ENCODE assay signal across 12 cellular contexts in genomic region chr9:89755835-89756234, GRCh38.
DNase-seq lines count a peak whose midpoint lies in the region; ATAC-seq, FAIRE-seq and TF ChIP-seq lines count a peak whose summit lies in the region.
"Had no signal": no experiment of that assay in that cellular context is flagged by ENCODE, and none has a peak within 500 bp of the region (broad histone marks: within the 10 kb centered on the region; RNA-seq: fewer than 3 reads in every experiment).

No MANE protein-coding gene starts in this region.

- FAIRE-seq in bronchial epithelial cell (lab: Jason Lieb, UNC), result no peak

- peak; percentile 59 for DNase-seq in Daoy (ENCODE audit: low read depth)
- DNase-seq in NCI-H1694 treated with DMSO at 0.1 percent for 48 hours (lab: John Stamatoyannopoulos, UW), result peak; percentile 25
- peak; percentile 77 for DNase-seq in bronchial epithelial cell (ENCODE audit: low read depth)
- no peak for DNase-seq in mucosa of descending colon
- DNase-seq in stimulated activated CD4-positive, alpha-beta T cell treated with anti-CD3 and anti-CD28 coated beads, Interleukin-4, amount 100 ng/mL, for 4 hours, result no peak
- no peak for DNase-seq in SW 1271 (lab: John Stamatoyannopoulos, UW)
- DNase-seq in psoas muscle, result no peak
- DNase-seq: Kasumi-1, sigmoid colon, thyroid gland had no signal

- peak; percentile 45 for ATAC-seq in mucosa of descending colon
- no peak for ATAC-seq in psoas muscle
- no peak for ATAC-seq in HG03354 (IDR thresholded peaks at IDR 0.05; ENCODE audit: poor library complexity, severe bottlenecking, unreplicated experiment)
- ATAC-seq: activated CD4-positive, CD25-positive, alpha-beta regulatory T cell treated with anti-CD3 and anti-CD28 coated beads, Interleukin-2, amount 50 U/mL, for 24 hours had no signal

- H3K9me3 ChIP-seq in mucosa of descending colon (no peaks in the 10 kb centered on the region), psoas muscle (no peaks in the 10 kb centered on the region)
- H3K9me3 ChIP-seq: sigmoid colon, thyroid gland had no signal

- TF ChIP-seq CTCF in bronchial epithelial cell (IDR thresholded peaks at IDR 0.05; ENCODE audit: insufficient read depth, low read length, severe bottlenecking) (no peak), mucosa of descending colon (IDR thresholded peaks at IDR 0.05) (no peak), psoas muscle (IDR thresholded peaks at IDR 0.05) (no peak)

- H3K36me3 ChIP-seq in bronchial epithelial cell (ENCODE audit: control insufficient read depth, insufficient read depth, low read length), result no peaks in the 10 kb centered on the region
- no peaks in the 10 kb centered on the region for H3K36me3 ChIP-seq in mucosa of descending colon (ENCODE audit: low read depth)
- H3K36me3 ChIP-seq in psoas muscle (ENCODE audit: insufficient read depth in 1 of 2, low read depth in 1 of 2), result no peaks in the 10 kb centered on the region
- H3K36me3 ChIP-seq: sigmoid colon, thyroid gland had no signal

- no peak overlapping the region for H3K27ac ChIP-seq in psoas muscle
- H3K27ac ChIP-seq: sigmoid colon, thyroid gland had no signal

- H3K4me3 ChIP-seq in bronchial epithelial cell (ENCODE audit: low read depth, low read length) (no peak overlapping the region), mucosa of descending colon (no peak overlapping the region), psoas muscle (no peak overlapping the region)
- H3K4me3 ChIP-seq: sigmoid colon, thyroid gland had no signal

- 74 to 80% (median 79%) methylated on average over 9 of the region's 9 CpGs for WGBS in psoas muscle, 3 donors

- H3K4me1 ChIP-seq in mucosa of descending colon (ENCODE audit: low read depth), result peaks cover 6% of the 10 kb centered on the region
- peaks cover 10% of the 10 kb centered on the region for H3K4me1 ChIP-seq in psoas muscle

- H3K27me3 ChIP-seq in bronchial epithelial cell (ENCODE audit: control insufficient read depth, insufficient read depth, low read length) (no peaks in the 10 kb centered on the region), psoas muscle (ENCODE audit: insufficient read depth in 3 of 3, low read length in 2 of 3) (no peaks in the 10 kb centered on the region)
- H3K27me3 ChIP-seq: sigmoid colon, thyroid gland had no signal

- intact Hi-C loops in mucosa of descending colon (cut with DNase I, micrococcal nuclease) (no loop called here), psoas muscle (cut with DNase I) (no loop called here)

Comparison
In these comparisons a context has a peak if more than half of its experiments do, and no peak if none do; other contexts are left out.
1. DNase-seq: peak in Daoy (single experiment), NCI-H1694 treated with DMSO at 0.1 percent for 48 hours (single experiment) and bronchial epithelial cell (single experiment); none in mucosa of descending colon (0 of 3), stimulated activated CD4-positive, alpha-beta T cell treated with anti-CD3 and anti-CD28 coated beads, Interleukin-4, amount 100 ng/mL, for 4 hours (0 of 2), SW 1271 (0 of 2) and psoas muscle (0 of 2).